In genomic region chr18:39774957-39775582, GRCh38 we compare ENCODE assay signal across 26 cellular contexts.
DNase-seq lines count a peak whose midpoint lies in the region; ATAC-seq, FAIRE-seq and TF ChIP-seq lines count a peak whose summit lies in the region.
"Had no signal": no experiment of that assay in that cellular context is flagged by ENCODE, and none has a peak within 500 bp of the region (broad histone marks: within the 10 kb centered on the region; RNA-seq: fewer than 3 reads in every experiment).

No MANE protein-coding gene starts in this region.

- intact Hi-C loops in PC-3 (cut with micrococcal nuclease): no loop called here

- no peaks in the 10 kb centered on the region for H3K36me3 ChIP-seq in HEK293 (ENCODE audit: control insufficient read depth in 2 of 2, insufficient read depth in 1 of 2, low read length in 2 of 2)
- H3K36me3 ChIP-seq in keratinocyte (ENCODE audit: control insufficient read depth in 2 of 2, extremely low read depth in 1 of 2, insufficient read depth in 2 of 2, low read length in 2 of 2): no peaks in the 10 kb centered on the region
- no peaks in the 10 kb centered on the region for H3K36me3 ChIP-seq in PC-3 (ENCODE audit: low read depth, low read length)
- H3K36me3 ChIP-seq: BLaER1 treated with 17β-estradiol and CSF1 and Interleukin-3, amounts not matched to agents 10 nM and 100 nM had no signal

- no peak overlapping the region for H3K4me2 ChIP-seq in keratinocyte (ENCODE audit: control insufficient read depth, extremely low read depth, insufficient read depth, low read depth, low read length)
- no peak overlapping the region for H3K4me2 ChIP-seq in PC-3 (ENCODE audit: low read length)
- H3K4me2 ChIP-seq: BLaER1 treated with 17β-estradiol and CSF1 and Interleukin-3, amounts not matched to agents 10 nM and 100 nM had no signal

- H3K27me3 Mint-ChIP-seq in chondrocyte (ENCODE audit: low read depth): no peaks in the 10 kb centered on the region
- H3K27me3 Mint-ChIP-seq: B cell; CD4-positive, alpha-beta memory T cell; CD4-positive, CD25-positive, alpha-beta regulatory T cell; CD8-positive, alpha-beta memory T cell had no signal

- H3K27me3 ChIP-seq in keratinocyte (ENCODE audit: control insufficient read depth, extremely low read depth, insufficient read depth, low read length) (no peaks in the 10 kb centered on the region), PC-3 (ENCODE audit: low read length) (no peaks in the 10 kb centered on the region)
- H3K27me3 ChIP-seq: BLaER1 treated with 17β-estradiol and CSF1 and Interleukin-3, amounts not matched to agents 10 nM and 100 nM had no signal

- peaks cover 6% of the 10 kb centered on the region for H3K79me2 ChIP-seq in keratinocyte (ENCODE audit: control insufficient read depth, insufficient read depth, low read length)
- H3K79me2 ChIP-seq in PC-3 (ENCODE audit: low read length): no peaks in the 10 kb centered on the region

- no peak for TF ChIP-seq CTCF in HEK293 (tag by site-specific recombination; IDR thresholded peaks at IDR 0.05)
- no peak for TF ChIP-seq CTCF in chondrocyte (IDR thresholded peaks at IDR 0.05)
- TF ChIP-seq CTCF in keratinocyte (optimal IDR thresholded peaks at IDR 0.05 in 1 of 3, IDR thresholded peaks at IDR 0.05 in 1 of 3, conservative IDR thresholded peaks at IDR 0.05 in 1 of 3; ENCODE audit: extremely low read depth in 1 of 3, insufficient read depth in 2 of 3, low read length in 3 of 3): no peak
- no peak for TF ChIP-seq CTCF in PC-3 (conservative IDR thresholded peaks at IDR 0.05; ENCODE audit: low read depth, low read length)

- DNase-seq in chondrocyte (ENCODE audit: low spot score) (no peak), keratinocyte (ENCODE audit: low read depth, low spot score) (no peak), PC-3 (no peak), C1 segment of cervical spinal cord (lab: John Stamatoyannopoulos, UW) (no peak)
- DNase-seq: 8988T; AML-193; CD4-positive, alpha-beta memory T cell; CD4-positive, CD25-positive, alpha-beta regulatory T cell; CD8-positive, alpha-beta memory T cell; COR-L47; DMS 273 treated with DMSO at 0.1 percent for 48 hours; DMS153; DMS53; DMS79; DND-41; EL; GDM1 had no signal

- H3K9ac ChIP-seq in keratinocyte (ENCODE audit: control insufficient read depth, extremely low read depth, insufficient read depth, low read length) (no peak overlapping the region), PC-3 (ENCODE audit: low read length) (no peak overlapping the region)
- H3K9ac ChIP-seq: BLaER1 treated with 17β-estradiol and CSF1 and Interleukin-3, amounts not matched to agents 10 nM and 100 nM had no signal

- H3K9me3 ChIP-seq in HEK293 (ENCODE audit: control insufficient read depth, insufficient read depth, low read depth, low read length): no peaks in the 10 kb centered on the region
- H3K9me3 ChIP-seq in keratinocyte (ENCODE audit: control insufficient read depth, low read depth, low read length): no peaks in the 10 kb centered on the region
- no peaks in the 10 kb centered on the region for H3K9me3 ChIP-seq in PC-3 (ENCODE audit: low read length)
- H3K9me3 ChIP-seq: BLaER1 treated with 17β-estradiol and CSF1 and Interleukin-3, amounts not matched to agents 10 nM and 100 nM had no signal

- FAIRE-seq in keratinocyte (lab: Jason Lieb, UNC): peak; percentile 32
- FAIRE-seq: A204.1, GM12878, GM12892, GM18507 had no signal

- no peaks in the 10 kb centered on the region for H3K9me2 ChIP-seq in PC-3 (replicated peaks; ENCODE audit: low read length)

- no peaks in the 10 kb centered on the region for H3K36me3 Mint-ChIP-seq in chondrocyte (ENCODE audit: low read depth)
- H3K36me3 Mint-ChIP-seq: CD14-positive monocyte; CD4-positive, alpha-beta memory T cell; CD4-positive, CD25-positive, alpha-beta regulatory T cell; CD8-positive, alpha-beta memory T cell had no signal

- H3K9me3 Mint-ChIP-seq in chondrocyte (ENCODE audit: low read depth): no peaks in the 10 kb centered on the region

- H3K4me1 Mint-ChIP-seq in chondrocyte (ENCODE audit: low read depth): peaks cover 22% of the 10 kb centered on the region
- H3K4me1 Mint-ChIP-seq: B cell; CD14-positive monocyte; CD4-positive, alpha-beta memory T cell; CD4-positive, CD25-positive, alpha-beta regulatory T cell; CD8-positive, alpha-beta memory T cell had no signal

- peaks cover 3% of the 10 kb centered on the region for H4K20me1 ChIP-seq in keratinocyte (ENCODE audit: control insufficient read depth, extremely low read depth, insufficient read depth, low read length)
- H4K20me1 ChIP-seq in PC-3 (ENCODE audit: low read length): no peaks in the 10 kb centered on the region
- H4K20me1 ChIP-seq: BLaER1 treated with 17β-estradiol and CSF1 and Interleukin-3, amounts not matched to agents 10 nM and 100 nM had no signal

- H3K27ac Mint-ChIP-seq in chondrocyte (ENCODE audit: unreplicated experiment): peak overlapping the region; percentile 14
- H3K27ac Mint-ChIP-seq: B cell; CD14-positive monocyte; CD4-positive, alpha-beta memory T cell; CD4-positive, CD25-positive, alpha-beta regulatory T cell; CD8-positive, alpha-beta memory T cell had no signal

- H3K27ac ChIP-seq in HEK293 (ENCODE audit: extremely low read depth, low read depth, low read length) (no peak overlapping the region), keratinocyte (ENCODE audit: control insufficient read depth, insufficient read depth, low read length) (no peak overlapping the region), PC-3 (ENCODE audit: low read length) (no peak overlapping the region)
- H3K27ac ChIP-seq: BLaER1 treated with 17β-estradiol and CSF1 and Interleukin-3, amounts not matched to agents 10 nM and 100 nM had no signal

- no peak for ATAC-seq in GM21737 (IDR thresholded peaks at IDR 0.05; ENCODE audit: unreplicated experiment)
- ATAC-seq in PC-3: no peak
- ATAC-seq: GM12878 had no signal

- H2AFZ ChIP-seq in keratinocyte (ENCODE audit: control insufficient read depth, low read length) (no peak overlapping the region), PC-3 (ENCODE audit: low read length) (no peak overlapping the region)

- H3F3A ChIP-seq in PC-3 (ENCODE audit: low read length, unreplicated experiment): no peaks in the 10 kb centered on the region

- H3K4me1 ChIP-seq in HEK293 (ENCODE audit: control insufficient read depth, insufficient read depth, low read length) (no peaks in the 10 kb centered on the region), keratinocyte (ENCODE audit: control insufficient read depth, extremely low read depth, insufficient read depth, low read length) (peaks cover 5% of the 10 kb centered on the region), PC-3 (ENCODE audit: insufficient read depth, low read length) (no peaks in the 10 kb centered on the region)
- H3K4me1 ChIP-seq: BLaER1 treated with 17β-estradiol and CSF1 and Interleukin-3, amounts not matched to agents 10 nM and 100 nM had no signal

- no peaks in the 10 kb centered on the region for H3K9me1 ChIP-seq in keratinocyte (ENCODE audit: control insufficient read depth, extremely low read depth, insufficient read depth, low read length)

- dilution Hi-C loops in keratinocyte (cut with MboI; ENCODE audit: extremely low pct_ligation_motif_present, low sequenced_read_pairs): no loop called here

- POLR2A ChIA-PET in HEK293 (lab: Yijun Ruan, JAX) (no interaction called here), PC-3 (lab: Charles Lee; ENCODE audit: unreplicated experiment) (no interaction called here)

- CTCF ChIA-PET in HEK293 (lab: Yijun Ruan, JAX): no interaction called here
- CTCF ChIA-PET in PC-3 (lab: Charles Lee): no interaction called here

- no peak overlapping the region for H3K4me3 Mint-ChIP-seq in chondrocyte (ENCODE audit: unreplicated experiment)
- H3K4me3 Mint-ChIP-seq: B cell; CD14-positive monocyte; CD4-positive, alpha-beta memory T cell; CD8-positive, alpha-beta memory T cell had no signal

- BruUV-seq in PC-3 (replicated peaks; lab: Mats Ljungman, UMichigan): no TSS peak

- H3K4me3 ChIP-seq in HEK293 (ENCODE audit: low read depth, low read length) (no peak overlapping the region), keratinocyte (ENCODE audit: control insufficient read depth in 2 of 3, extremely low read depth in 1 of 3, insufficient read depth in 2 of 3, low read depth in 1 of 3, low read length in 3 of 3) (no peak overlapping the region), PC-3 (ENCODE audit: low read length) (no peak overlapping the region)
- H3K4me3 ChIP-seq: BLaER1 treated with 17β-estradiol and CSF1 and Interleukin-3, amounts not matched to agents 10 nM and 100 nM; GM12878 had no signal

TF ChIP-seq in HEK293, 187 proteins besides CTCF, POLR2A, EP300 and RAD21:
- TF ChIP-seq ZNF626 (tag by site-specific recombination; IDR thresholded peaks at IDR 0.05) (no peak), ZFP37 (tag by site-specific recombination; IDR thresholded peaks at IDR 0.05) (peak; percentile 99), KLF7 (tag by site-specific recombination; IDR thresholded peaks at IDR 0.05; ENCODE audit: borderline replicate concordance) (no peak), ZNF214 (tag by site-specific recombination; IDR thresholded peaks at IDR 0.05; ENCODE audit: borderline replicate concordance) (no peak)
- TF ChIP-seq, protein P1, sequence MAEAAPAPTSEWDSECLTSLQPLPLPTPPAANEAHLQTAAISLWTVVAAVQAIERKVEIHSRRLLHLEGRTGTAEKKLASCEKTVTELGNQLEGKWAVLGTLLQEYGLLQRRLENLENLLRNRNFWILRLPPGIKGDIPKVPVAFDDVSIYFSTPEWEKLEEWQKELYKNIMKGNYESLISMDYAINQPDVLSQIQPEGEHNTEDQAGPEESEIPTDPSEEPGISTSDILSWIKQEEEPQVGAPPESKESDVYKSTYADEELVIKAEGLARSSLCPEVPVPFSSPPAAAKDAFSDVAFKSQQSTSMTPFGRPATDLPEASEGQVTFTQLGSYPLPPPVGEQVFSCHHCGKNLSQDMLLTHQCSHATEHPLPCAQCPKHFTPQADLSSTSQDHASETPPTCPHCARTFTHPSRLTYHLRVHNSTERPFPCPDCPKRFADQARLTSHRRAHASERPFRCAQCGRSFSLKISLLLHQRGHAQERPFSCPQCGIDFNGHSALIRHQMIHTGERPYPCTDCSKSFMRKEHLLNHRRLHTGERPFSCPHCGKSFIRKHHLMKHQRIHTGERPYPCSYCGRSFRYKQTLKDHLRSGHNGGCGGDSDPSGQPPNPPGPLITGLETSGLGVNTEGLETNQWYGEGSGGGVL (tag by site-specific recombination; IDR thresholded peaks at IDR 0.05): no peak
